8 cellular contexts compared by ENCODE assay signal in genomic region chr19:1104452-1105216, GRCh38. TPM values are rescaled to one million over a fixed set of nuclear protein-coding genes. Genes with fewer than 3 reads are reported as not detected.
A peak's percentile ranks its signal among the peaks of the same experiment; 100 is the strongest.
DNase-seq lines count a peak whose midpoint lies in the region; ATAC-seq and TF ChIP-seq lines count a peak whose summit lies in the region.

No MANE protein-coding gene starts in this region.

- peak; percentile 21 for ATAC-seq in GM21390 (IDR thresholded peaks at IDR 0.05; ENCODE audit: unreplicated experiment)
- ATAC-seq in left ventricle myocardium superior, result peak; percentile 52

- peaks cover 51% of the 10 kb centered on the region for H3K36me3 Mint-ChIP-seq in Caco-2 (ENCODE audit: insufficient read depth, unreplicated experiment)

- no peaks in the 10 kb centered on the region for H3K4me1 Mint-ChIP-seq in Caco-2 (ENCODE audit: low read depth, unreplicated experiment)

- TSS peak; percentile 50 for BruUV-seq in Caco-2 (replicated peaks; lab: Mats Ljungman, UMichigan)

- H3K36me3 ChIP-seq in Caco-2 (ENCODE audit: control insufficient read depth, insufficient read depth, low read length), result peaks cover 1% of the 10 kb centered on the region; the same call in 1 of the 2 replicates

- H3K27ac ChIP-seq in angular gyrus (ENCODE audit: low read depth, low read length), result peak overlapping the region; percentile 92

- in situ Hi-C loops in KBM-7 (cut with MboI; ENCODE audit: low pct_unique_long_range_greater_than_20kb, low sequenced_read_pairs), result no loop called here

- H3K9me3 Mint-ChIP-seq in Caco-2 (ENCODE audit: unreplicated experiment), result no peaks in the 10 kb centered on the region

- H3K4me1 ChIP-seq in Caco-2, result peaks cover 23% of the 10 kb centered on the region

- POLR2A ChIA-PET in Caco-2 (lab: Charles Lee), result interaction anchor here (0.5 to 2.3 kb wide), 8 partner anchors 8 to 165 kb away, joined by 3 to 19 read pairs (median 8); partner anchors contain the start of genes ABCA7, ARHGAP45, CIRBP and CNN2

- no peak for TF ChIP-seq CTCF in Caco-2 (IDR thresholded peaks at IDR 0.05; ENCODE audit: insufficient read depth in 1 of 2, low read depth in 1 of 2, low read length in 1 of 2, severe bottlenecking in 1 of 2, unreplicated experiment in 1 of 2)

- no peaks in the 10 kb centered on the region for H3K9me3 ChIP-seq in Caco-2

- intact Hi-C loops in Caco-2 (cut with micrococcal nuclease; ENCODE audit: unreplicated experiment) (loop anchor here (10.0 kb wide), 1 partner anchor 80 kb away; the partner anchor contains the start of genes CNN2, RNU6-2 and TMEM259), left ventricle myocardium superior (cut with micrococcal nuclease) (no loop called here)

- CTCF ChIA-PET in Caco-2 (lab: Charles Lee), result interaction anchor here (0.5 to 1.0 kb wide), 5 partner anchors 73 to 332 kb away, joined by 3 to 5 read pairs (median 4); partner anchors contain the start of gene CNN2

- no peaks in the 10 kb centered on the region for H3K27me3 ChIP-seq in Caco-2 (replicated peaks; ENCODE audit: control insufficient read depth, insufficient read depth, low read length)

- H3K4me3 ChIP-seq in Caco-2 (ENCODE audit: low read depth, low read length), result peak overlapping the region; percentile 97

- peak overlapping the region; percentile 57 for H3K27ac Mint-ChIP-seq in Caco-2 (ENCODE audit: unreplicated experiment)

- DNase-seq in Caco-2, result peak; percentile 80 to 88
- DNase-seq in KBM-7, result peak; percentile 43
- DNase-seq in SW480 (ENCODE audit: low spot score), result peak; percentile 59
- peak; percentile 87 for DNase-seq in left ventricle myocardium superior
- DNase-seq in pons (ENCODE audit: low spot score), result peak; percentile 44
- DNase-seq in NCI-H526 treated with DMSO at 0.1 percent for 48 hours (lab: John Stamatoyannopoulos, UW), result no peak

- peak overlapping the region; percentile 68 for H3K4me3 Mint-ChIP-seq in Caco-2 (ENCODE audit: unreplicated experiment)

- no peaks in the 10 kb centered on the region for H3K27me3 Mint-ChIP-seq in Caco-2 (ENCODE audit: insufficient read depth, unreplicated experiment)

RNA-seq across cellular contexts. Expression of gene GPX4, which starts 0.8 kb away (rescaled TPM):
- total RNA-seq in Caco-2 (2022), result 500 and 546 TPM in 2 replicates
- 337 TPM for total RNA-seq in left ventricle myocardium superior

RNA-seq across cellular contexts. Expression of gene POLR2E, which starts 9.5 kb away (rescaled TPM):
- total RNA-seq in Caco-2 (2022) (264 and 272 TPM in 2 replicates), left ventricle myocardium superior (148 TPM)

RNA-seq across cellular contexts. Expression of gene ARHGAP45, which starts 37.7 kb away (rescaled TPM):
- total RNA-seq in Caco-2 (2022) (38.6 and 43.3 TPM in 2 replicates), left ventricle myocardium superior (6.0 TPM)
